Comparison of ENCODE assay signal across 24 cellular contexts in the genomic region with DNA sequence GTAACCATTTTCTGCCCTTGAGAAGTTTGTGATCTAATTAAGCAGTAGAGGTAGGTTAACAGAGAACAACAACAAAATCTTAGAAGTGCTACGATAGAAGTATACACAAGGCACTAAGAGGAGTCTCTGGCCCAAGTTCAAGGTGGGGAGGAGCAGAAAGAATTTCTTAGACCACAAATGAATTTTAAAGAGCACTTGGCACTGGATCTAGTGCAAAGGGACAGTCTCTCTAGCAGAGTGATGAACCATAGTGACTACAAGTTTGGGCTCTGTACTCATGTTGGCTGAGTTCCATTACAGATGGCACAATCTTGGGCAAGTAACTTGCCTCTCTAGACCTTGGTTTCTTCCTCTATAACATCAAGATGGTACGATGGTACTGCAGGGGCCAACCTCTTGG. TPM values are rescaled to one million over a fixed set of nuclear protein-coding genes. Genes with fewer than 3 reads are reported as not detected.
DNase-seq lines count a peak whose midpoint lies in the region; ATAC-seq and TF ChIP-seq lines count a peak whose summit lies in the region.
"Had no signal": no experiment of that assay in that cellular context is flagged by ENCODE, and none has a peak within 500 bp of the region (broad histone marks: within the 10 kb centered on the region; RNA-seq: fewer than 3 reads in every experiment).

No MANE protein-coding gene starts in this region.

- H3K4me3 ChIP-seq in RWPE2 (ENCODE audit: severe bottlenecking) (no peak overlapping the region), hepatocyte (no peak overlapping the region), smooth muscle cell (no peak overlapping the region)
- H3K4me3 ChIP-seq: BLaER1 treated with 17β-estradiol and CSF1 and Interleukin-3, amounts not matched to agents 10 nM and 100 nM; MG63 had no signal

- H3K36me3 ChIP-seq in RWPE2 (ENCODE audit: low read depth) (no peaks in the 10 kb centered on the region), hepatocyte (replicated peaks; ENCODE audit: insufficient read depth, low read depth) (no peaks in the 10 kb centered on the region), smooth muscle cell (ENCODE audit: low read depth) (no peaks in the 10 kb centered on the region)
- H3K36me3 ChIP-seq: BLaER1 treated with 17β-estradiol and CSF1 and Interleukin-3, amounts not matched to agents 10 nM and 100 nM; MG63 had no signal

- no peaks in the 10 kb centered on the region for H3K79me2 ChIP-seq in hepatocyte
- H3K79me2 ChIP-seq in smooth muscle cell (ENCODE audit: low read depth), result no peaks in the 10 kb centered on the region

- DNase-seq in HT-29 (ENCODE audit: low spot score) (peak; percentile 44), RWPE2 (ENCODE audit: low spot score) (no peak), hepatocyte (ENCODE audit: low spot score) (no peak), smooth muscle cell (lab: John Stamatoyannopoulos, UW; ENCODE audit: unreplicated experiment) (no peak), NCI-H748 (lab: John Stamatoyannopoulos, UW; ENCODE audit: unreplicated experiment) (no peak)
- DNase-seq: CD8-positive, alpha-beta T cell; DMS53; GDM1; GOT3; HCEC 1CT; MG63; NCI-H1417; NCI-H1694 treated with DMSO at 0.1 percent for 48 hours; NCI-H2081 treated with DMSO at 0.1 percent for 48 hours; NCI-H2171 treated with DMSO at 0.1 percent for 48 hours; NCI-H524 treated with DMSO at 0.1 percent for 48 hours; OCI-M1; SIG-M5; SK-N-SH had no signal

- H4K20me1 ChIP-seq in hepatocyte (ENCODE audit: insufficient read depth, poor library complexity, severe bottlenecking), result no peaks in the 10 kb centered on the region
- H4K20me1 ChIP-seq in smooth muscle cell (ENCODE audit: low read depth), result no peaks in the 10 kb centered on the region
- H4K20me1 ChIP-seq: BLaER1 treated with 17β-estradiol and CSF1 and Interleukin-3, amounts not matched to agents 10 nM and 100 nM had no signal

- peaks cover 28% of the 10 kb centered on the region for H3K4me1 ChIP-seq in RWPE2 (ENCODE audit: insufficient read depth, poor library complexity, severe bottlenecking)
- H3K4me1 ChIP-seq in hepatocyte (ENCODE audit: insufficient read depth), result peaks cover 12% of the 10 kb centered on the region
- H3K4me1 ChIP-seq in smooth muscle cell (ENCODE audit: low read depth), result no peaks in the 10 kb centered on the region

- H3K9me3 ChIP-seq in RWPE2 (ENCODE audit: severe bottlenecking), result no peaks in the 10 kb centered on the region
- H3K9me3 ChIP-seq in hepatocyte (ENCODE audit: low read depth), result no peaks in the 10 kb centered on the region
- no peaks in the 10 kb centered on the region for H3K9me3 ChIP-seq in smooth muscle cell (replicated peaks; ENCODE audit: low read depth)
- H3K9me3 ChIP-seq: BLaER1 treated with 17β-estradiol and CSF1 and Interleukin-3, amounts not matched to agents 10 nM and 100 nM; MG63; SK-N-SH had no signal

- no peak for ATAC-seq in RWPE2 (ENCODE audit: low read depth)
- no peak for ATAC-seq in activated CD4-positive, CD25-positive, alpha-beta regulatory T cell treated with anti-CD3 and anti-CD28 coated beads, Interleukin-2, amount 50 U/mL, for 24 hours
- ATAC-seq in HG02763 (IDR thresholded peaks at IDR 0.05; ENCODE audit: unreplicated experiment), result no peak
- ATAC-seq: CD8-positive, alpha-beta T cell had no signal

- H3K9ac ChIP-seq in smooth muscle cell (ENCODE audit: low read depth), result peak overlapping the region; percentile 9
- H3K9ac ChIP-seq: BLaER1 treated with 17β-estradiol and CSF1 and Interleukin-3, amounts not matched to agents 10 nM and 100 nM; SK-N-SH had no signal

- H2AFZ ChIP-seq in hepatocyte (no peak overlapping the region), smooth muscle cell (ENCODE audit: low read depth) (no peak overlapping the region)

- H3K27me3 ChIP-seq in RWPE2 (ENCODE audit: insufficient read depth, poor library complexity, severe bottlenecking) (no peaks in the 10 kb centered on the region), hepatocyte (no peaks in the 10 kb centered on the region), smooth muscle cell (ENCODE audit: low read depth) (no peaks in the 10 kb centered on the region)
- H3K27me3 ChIP-seq: BLaER1 treated with 17β-estradiol and CSF1 and Interleukin-3, amounts not matched to agents 10 nM and 100 nM had no signal

- TF ChIP-seq CTCF in RWPE2 (IDR thresholded peaks at IDR 0.05; ENCODE audit: poor library complexity, severe bottlenecking) (no peak), hepatocyte (IDR thresholded peaks at IDR 0.05; ENCODE audit: poor library complexity) (no peak), smooth muscle cell (IDR thresholded peaks at IDR 0.05; ENCODE audit: borderline replicate concordance, insufficient read depth, poor library complexity, severe bottlenecking) (no peak)

- 81% methylated on average over 2 of the region's 2 CpGs for WGBS in hepatocyte (ENCODE audit: low lambda C conversion rate, missing lambda C conversion rate)
- 85% methylated on average over 2 of the region's 2 CpGs for WGBS in smooth muscle cell (ENCODE audit: low lambda C conversion rate)

- no peaks in the 10 kb centered on the region for H3F3A ChIP-seq in smooth muscle cell (ENCODE audit: low read depth)

- H3K9me2 ChIP-seq in hepatocyte (replicated peaks; ENCODE audit: insufficient read depth), result no peaks in the 10 kb centered on the region
- H3K9me2 ChIP-seq: SK-N-SH had no signal

- H3K27ac ChIP-seq in RWPE2 (ENCODE audit: poor library complexity, severe bottlenecking) (peak overlapping the region; percentile 44), hepatocyte (peak overlapping the region; percentile 88), smooth muscle cell (ENCODE audit: low read depth) (peak overlapping the region; percentile 90)
- H3K27ac ChIP-seq: BLaER1 treated with 17β-estradiol and CSF1 and Interleukin-3, amounts not matched to agents 10 nM and 100 nM; RWPE1 had no signal

- H3K4me2 ChIP-seq in hepatocyte, result no peak overlapping the region
- H3K4me2 ChIP-seq in smooth muscle cell, result no peak overlapping the region
- H3K4me2 ChIP-seq: BLaER1 treated with 17β-estradiol and CSF1 and Interleukin-3, amounts not matched to agents 10 nM and 100 nM; SK-N-SH had no signal

RNA-seq across cellular contexts. Expression of gene PIGC, which starts 33.3 kb away (rescaled TPM):
- 20.5 and 21.3 TPM in 2 replicates for total RNA-seq in HT-29 (2014; rRNA removed; shearing (Covaris generic))
- total RNA-seq in hepatocyte (38.6 and 42.0 TPM in 2 replicates), smooth muscle cell (25.3 and 28.9 TPM in 2 replicates)
- polyA plus RNA-seq in hepatocyte (43.3 and 47.0 TPM in 2 replicates), smooth muscle cell (32.0 and 41.1 TPM in 2 replicates)

RNA-seq across cellular contexts. Expression of gene SUCO, which starts 55.7 kb away (rescaled TPM):
- 13.9 and 14.2 TPM in 2 replicates for total RNA-seq in HT-29 (2014; rRNA removed; shearing (Covaris generic))
- 97.0 and 113 TPM in 2 replicates for total RNA-seq in hepatocyte
- polyA plus RNA-seq in hepatocyte, result 39.1 and 43.3 TPM in 2 replicates
- total RNA-seq in smooth muscle cell, result 86.0 and 96.7 TPM in 2 replicates
- 16.9 and 28.7 TPM in 2 replicates for polyA plus RNA-seq in smooth muscle cell

RNA-seq across cellular contexts. Expression of gene C1orf105, which starts 56.7 kb away (rescaled TPM):
- total RNA-seq in HT-29 (2014; rRNA removed; shearing (Covaris generic)), result not detected in 2 replicates
- total RNA-seq in hepatocyte (0.23 and 0.76 TPM in 2 replicates), smooth muscle cell (not detected in 2 replicates)
- polyA plus RNA-seq in hepatocyte (0.21 and 2.2 TPM in 2 replicates), smooth muscle cell (0.24 TPM in 1 of 2 replicates, not detected in the other)
- total RNA-seq: CD8-positive, alpha-beta T cell had no signal
- polyA plus RNA-seq: IgD-negative memory B cell, SK-N-SH had no signal
